ENCODE assay signal across 25 cellular contexts in the genomic region with DNA sequence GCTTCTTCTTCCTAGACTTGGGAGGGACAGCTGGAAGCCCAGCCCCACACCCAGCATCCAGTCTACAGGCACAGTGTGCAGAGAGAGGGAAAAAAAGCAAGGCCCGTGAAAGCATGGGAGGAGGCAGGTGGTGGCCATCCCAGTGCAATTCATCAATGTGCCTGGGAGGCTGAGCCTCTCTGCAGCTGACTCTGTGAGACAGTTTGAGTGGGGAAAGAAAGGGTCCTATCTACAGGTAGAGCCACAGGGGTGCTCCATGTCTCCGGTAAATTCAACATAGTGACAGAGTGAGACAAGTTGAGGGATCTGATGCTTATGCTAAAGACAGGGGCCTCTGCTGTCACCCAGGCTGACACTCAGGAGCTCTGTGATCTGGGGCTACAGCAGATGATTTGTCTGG.
DNase-seq lines count a peak whose midpoint lies in the region; ATAC-seq and TF ChIP-seq lines count a peak whose summit lies in the region.
"Had no signal": no experiment of that assay in that cellular context is flagged by ENCODE, and none has a peak within 500 bp of the region (broad histone marks: within the 10 kb centered on the region; RNA-seq: fewer than 3 reads in every experiment).

No MANE protein-coding gene starts in this region.

- H3K9me3 ChIP-seq in right atrium auricular region (no peaks in the 10 kb centered on the region), hepatocyte (ENCODE audit: low read depth) (no peaks in the 10 kb centered on the region), neuronal stem cell (replicated peaks in 1 of 2; ENCODE audit: control insufficient read depth in 2 of 2, insufficient read depth in 1 of 2, low read depth in 1 of 2, low read length in 2 of 2) (no peaks in the 10 kb centered on the region), suprapubic skin (no peaks in the 10 kb centered on the region)
- H3K9me3 ChIP-seq: HAP-1, Peyer's patch had no signal

- H3K27me3 ChIP-seq in right atrium auricular region (no peaks in the 10 kb centered on the region), hepatocyte (no peaks in the 10 kb centered on the region), neuronal stem cell (ENCODE audit: control insufficient read depth in 3 of 3, insufficient read depth in 3 of 3, low read depth in 1 of 3, low read length in 3 of 3) (no peaks in the 10 kb centered on the region), suprapubic skin (no peaks in the 10 kb centered on the region)
- H3K27me3 ChIP-seq: Peyer's patch had no signal

- H3K27ac ChIP-seq in right atrium auricular region (no peak overlapping the region), hepatocyte (no peak overlapping the region), neuronal stem cell (replicated peaks; ENCODE audit: low read length) (no peak overlapping the region), suprapubic skin (no peak overlapping the region)
- H3K27ac ChIP-seq: KMS-11, Peyer's patch had no signal

- peak overlapping the region; percentile 10 for H2BK5ac ChIP-seq in neuronal stem cell (ENCODE audit: low read length)

- WGBS in hepatocyte (ENCODE audit: low lambda C conversion rate, missing lambda C conversion rate) = 63% methylated on average over 2 of the region's 2 CpGs
- no CpG with 5 or more reads among the region's 2 CpGs for WGBS in neuronal stem cell (ENCODE audit: extremely low coverage in 2 of 2, insufficient read length in 2 of 2, insufficient replicate concordance in 1 of 2), 2 donors
- 90% methylated on average over 2 of the region's 2 CpGs for WGBS in suprapubic skin

- H3K27ac Mint-ChIP-seq in activated CD4-positive, alpha-beta T cell treated with anti-CD3 and anti-CD28 coated beads, Interleukin-2, amount 10 ng/mL, durations not matched to agents 7 days and 5 days = no peak overlapping the region
- H3K27ac Mint-ChIP-seq: CD8-positive, alpha-beta T cell; GM23338 had no signal

- H3K4me1 ChIP-seq in right atrium auricular region (no peaks in the 10 kb centered on the region), hepatocyte (ENCODE audit: insufficient read depth) (peaks cover 23% of the 10 kb centered on the region), neuronal stem cell (ENCODE audit: control insufficient read depth in 2 of 2, insufficient read depth in 1 of 2, low read depth in 1 of 2, low read length in 2 of 2) (peaks cover 0 to 9% of the 10 kb centered on the region in 2 donors), suprapubic skin (peaks cover 10% of the 10 kb centered on the region)
- H3K4me1 ChIP-seq: HAP-1, Peyer's patch had no signal

- no peak for TF ChIP-seq CTCF in right atrium auricular region (IDR thresholded peaks at IDR 0.05)
- no peak for TF ChIP-seq CTCF in hepatocyte (IDR thresholded peaks at IDR 0.05; ENCODE audit: poor library complexity)
- no peak for TF ChIP-seq CTCF in suprapubic skin (IDR thresholded peaks at IDR 0.05)

- H3K18ac ChIP-seq in neuronal stem cell (ENCODE audit: low read length) = peak overlapping the region; percentile 68

- no peaks in the 10 kb centered on the region for H3K36me3 Mint-ChIP-seq in activated CD4-positive, alpha-beta T cell treated with anti-CD3 and anti-CD28 coated beads, Interleukin-2, amount 10 ng/mL, durations not matched to agents 7 days and 5 days (ENCODE audit: low read depth)
- H3K36me3 Mint-ChIP-seq: CD8-positive, alpha-beta T cell had no signal

- H3K4me2 ChIP-seq in hepatocyte = peak overlapping the region; percentile 51
- no peak overlapping the region for H3K4me2 ChIP-seq in neuronal stem cell (ENCODE audit: insufficient read depth, low read length, poor library complexity, severe bottlenecking)
- H3K4me2 ChIP-seq: GM23338, KMS-11 had no signal

- no peak for TF ChIP-seq POLR2A in suprapubic skin (IDR thresholded peaks at IDR 0.05)

- intact Hi-C loops in cardiac septum (cut with DNase I) = no loop called here

- H3K4me3 ChIP-seq in right atrium auricular region (no peak overlapping the region), hepatocyte (no peak overlapping the region), neuronal stem cell (ENCODE audit: low read length in 2 of 2) (no peak overlapping the region), suprapubic skin (no peak overlapping the region)
- H3K4me3 ChIP-seq: GM23338, HAP-1, Peyer's patch had no signal

- no peak overlapping the region for H3K4me3 Mint-ChIP-seq in activated CD4-positive, alpha-beta T cell treated with anti-CD3 and anti-CD28 coated beads, Interleukin-2, amount 10 ng/mL, durations not matched to agents 7 days and 5 days
- H3K4me3 Mint-ChIP-seq: CD8-positive, alpha-beta T cell; GM23338 had no signal

- no peak overlapping the region for H2AFZ ChIP-seq in hepatocyte
- no peak overlapping the region for H2AFZ ChIP-seq in neuronal stem cell (ENCODE audit: low read length)
- H2AFZ ChIP-seq: GM23338 had no signal

- H3K9me2 ChIP-seq in hepatocyte (replicated peaks; ENCODE audit: insufficient read depth) = no peaks in the 10 kb centered on the region

- H2BK12ac ChIP-seq in neuronal stem cell (ENCODE audit: low read length) = no peak overlapping the region

- H2BK15ac ChIP-seq in neuronal stem cell (ENCODE audit: low read length) = peak overlapping the region; percentile 3

- no peaks in the 10 kb centered on the region for H3K27me3 Mint-ChIP-seq in activated CD4-positive, alpha-beta T cell treated with anti-CD3 and anti-CD28 coated beads, Interleukin-2, amount 10 ng/mL, durations not matched to agents 7 days and 5 days

- H3K4me1 Mint-ChIP-seq in activated CD4-positive, alpha-beta T cell treated with anti-CD3 and anti-CD28 coated beads, Interleukin-2, amount 10 ng/mL, durations not matched to agents 7 days and 5 days = no peaks in the 10 kb centered on the region

- H3K23ac ChIP-seq in neuronal stem cell (ENCODE audit: low read depth, low read length, poor library complexity) = no peak overlapping the region

- H2AK5ac ChIP-seq in neuronal stem cell (ENCODE audit: low read depth, low read length) = peak overlapping the region; percentile 60

- no peaks in the 10 kb centered on the region for H3K79me2 ChIP-seq in hepatocyte

- no peak overlapping the region for H3K9ac ChIP-seq in neuronal stem cell (ENCODE audit: low read depth, low read length, poor library complexity)
- H3K9ac ChIP-seq: KMS-11 had no signal

- H3K4ac ChIP-seq in neuronal stem cell (ENCODE audit: low read length) = no peak overlapping the region

- ATAC-seq in HG02763 (IDR thresholded peaks at IDR 0.05; ENCODE audit: unreplicated experiment) = no peak
- ATAC-seq: CD8-positive, alpha-beta T cell; GM23338 had no signal

- CTCF ChIA-PET in activated CD4-positive, alpha-beta T cell treated with anti-CD3 and anti-CD28 coated beads, Interleukin-2, amount 10 ng/mL, durations not matched to agents 7 days and 5 days (lab: Charles Lee) = no interaction called here

- POLR2A ChIA-PET in activated CD4-positive, alpha-beta T cell treated with anti-CD3 and anti-CD28 coated beads, Interleukin-2, amount 10 ng/mL, durations not matched to agents 7 days and 5 days (lab: Charles Lee) = no interaction called here

- H3K36me3 ChIP-seq in right atrium auricular region = no peaks in the 10 kb centered on the region
- no peaks in the 10 kb centered on the region for H3K36me3 ChIP-seq in hepatocyte (replicated peaks; ENCODE audit: insufficient read depth, low read depth)
- H3K36me3 ChIP-seq in neuronal stem cell (replicated peaks in 1 of 2; ENCODE audit: control insufficient read depth in 2 of 2, insufficient read depth in 2 of 2, low read length in 2 of 2) = no peaks in the 10 kb centered on the region
- H3K36me3 ChIP-seq in suprapubic skin = no peaks in the 10 kb centered on the region
- H3K36me3 ChIP-seq: HAP-1, Peyer's patch had no signal

- no peak overlapping the region for H4K91ac ChIP-seq in neuronal stem cell (ENCODE audit: low read depth, low read length, poor library complexity)

- peak overlapping the region; percentile 73 for H3K14ac ChIP-seq in neuronal stem cell (ENCODE audit: low read length)

- H4K20me1 ChIP-seq in hepatocyte (ENCODE audit: insufficient read depth, poor library complexity, severe bottlenecking) = no peaks in the 10 kb centered on the region

- H3K79me1 ChIP-seq in neuronal stem cell (ENCODE audit: low read depth, low read length) = no peaks in the 10 kb centered on the region

- no peak overlapping the region for H2BK120ac ChIP-seq in neuronal stem cell (ENCODE audit: low read depth, low read length)

- H4K8ac ChIP-seq in neuronal stem cell (ENCODE audit: low read depth, low read length) = no peak overlapping the region

- no peaks in the 10 kb centered on the region for H3K9me3 Mint-ChIP-seq in activated CD4-positive, alpha-beta T cell treated with anti-CD3 and anti-CD28 coated beads, Interleukin-2, amount 10 ng/mL, durations not matched to agents 7 days and 5 days
- H3K9me3 Mint-ChIP-seq: CD8-positive, alpha-beta T cell; GM23338 had no signal

- DNase-seq in cardiac septum (ENCODE audit: low spot score) (peak; percentile 54), right atrium auricular region (ENCODE audit: low spot score) (no peak), hepatocyte (ENCODE audit: low spot score) (no peak), neuronal stem cell (ENCODE audit: low spot score) (no peak), suprapubic skin (ENCODE audit: low spot score in 2 of 2) (no peak), GM03348 (ENCODE audit: low spot score) (no peak)
- no peak for DNase-seq in activated CD4-positive, alpha-beta T cell treated with anti-CD3 and anti-CD28 coated beads, Interleukin-2, amount 10 ng/mL, durations not matched to agents 7 days and 5 days
- DNase-seq: 8988T; AML-193; C1 segment of cervical spinal cord; Calu3; CD8-positive, alpha-beta T cell; DMS153; NCI-H1105; NCI-H146; NCI-H2029; NCI-H2227 treated with DMSO at 0.1 percent for 48 hours; NCI-H510A; NCI-H748 treated with DMSO at 0.1 percent for 48 hours; NK-92 treated with Interleukin-12 subunit alpha and Interleukin-12 subunit beta, amount 100 ng/mL, for 24 hours; Peyer's patch had no signal

- no peak for TF ChIP-seq EP300 in suprapubic skin (IDR thresholded peaks at IDR 0.05)
